In the genomic region with DNA sequence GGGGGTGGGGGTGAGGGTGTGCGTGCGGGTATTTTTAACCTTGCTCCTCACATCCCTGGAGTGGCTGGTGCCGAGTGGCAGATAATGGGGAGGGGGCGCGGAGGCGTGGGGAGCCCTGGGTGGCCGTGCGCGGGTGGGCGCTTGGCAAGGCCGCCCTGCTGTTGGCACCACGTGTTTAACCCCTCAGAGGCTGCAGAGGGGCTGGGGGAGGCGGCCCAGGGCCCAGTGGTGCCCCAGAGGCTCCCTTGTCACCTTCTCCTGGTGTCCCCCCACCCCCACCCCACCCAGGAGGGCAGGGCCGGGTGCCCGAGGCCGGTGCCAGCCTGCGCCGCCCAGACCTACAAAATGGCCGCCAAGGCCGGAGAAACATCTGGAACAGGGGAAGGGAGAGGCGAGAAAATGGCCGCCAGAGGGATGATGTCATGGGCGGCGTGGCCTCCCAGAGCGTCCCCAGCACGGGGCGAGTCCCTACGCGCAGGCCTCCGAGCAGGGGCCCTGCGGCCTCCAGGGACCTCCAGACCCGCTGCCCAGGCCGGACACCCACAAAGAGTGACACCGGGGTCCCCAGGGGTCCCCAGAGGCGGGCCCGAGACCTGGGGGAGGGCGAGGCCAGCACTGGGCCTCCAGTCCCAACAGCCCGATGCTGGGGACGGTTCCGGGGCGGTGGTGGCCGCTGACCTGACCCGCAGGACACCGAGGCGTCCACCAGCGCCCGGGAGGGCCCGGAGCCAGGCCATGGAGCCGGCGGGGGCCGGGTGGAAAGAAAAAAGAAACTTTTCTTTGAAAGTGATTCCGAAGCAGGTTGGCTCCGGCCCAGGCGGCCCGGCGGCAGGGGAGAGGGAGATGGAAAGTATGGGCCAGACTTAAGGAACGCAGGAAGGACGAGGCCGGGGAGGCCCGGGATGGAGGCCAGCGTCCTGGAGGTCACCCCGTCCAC, we compare ENCODE assay signal across 9 cellular contexts. TPM values are rescaled to one million over a fixed set of nuclear protein-coding genes. Genes with fewer than 3 reads are reported as not detected.
DNase-seq lines count a peak whose midpoint lies in the region; ATAC-seq, FAIRE-seq and TF ChIP-seq lines count a peak whose summit lies in the region.
"Had no signal": no experiment of that assay in that cellular context is flagged by ENCODE, and none has a peak within 500 bp of the region (broad histone marks: within the 10 kb centered on the region; RNA-seq: fewer than 3 reads in every experiment).

No MANE protein-coding gene starts in this region.

- H3K9me3 ChIP-seq in HepG2 (ENCODE audit: low read length), result no peaks in the 10 kb centered on the region
- peaks cover 0 to 3% (median 0%) of the 10 kb centered on the region in 5 donors for H3K9me3 ChIP-seq in subcutaneous abdominal adipose tissue (ENCODE audit: control insufficient read depth in 5 of 5, low read length in 5 of 5)
- no peaks in the 10 kb centered on the region for H3K9me3 ChIP-seq in effector memory CD4-positive, alpha-beta T cell (ENCODE audit: control insufficient read depth, low read length)

- no peaks in the 10 kb centered on the region for H3K9me3 Mint-ChIP-seq in HFFc6

- TF ChIP-seq POLR2A in HepG2 (IDR thresholded peaks at IDR 0.05; ENCODE audit: insufficient read depth in 1 of 2, low read depth in 2 of 2, low read length in 2 of 2), result no peak

- POLR2A ChIA-PET in HepG2 (lab: Yijun Ruan, JAX), result no interaction called here

- TF ChIP-seq CTCF in HFFc6 (IDR thresholded peaks at IDR 0.05) (no peak), dorsolateral prefrontal cortex (IDR thresholded peaks at IDR 0.05 in 54 of 56, conservative IDR thresholded peaks at IDR 0.05 in 2 of 56; ENCODE audit: low read depth in 1 of 56, partially characterized antibody in 56 of 56) (peak in 6 of 56 donors; percentile 1 to 20 (median 18)), HepG2 (CRISPR knock-in tag; IDR thresholded peaks at IDR 0.05) (no peak)

- WGBS in HepG2 (ENCODE audit: low lambda C conversion rate), result 96% methylated on average over 50 of the region's 62 CpGs

- ATAC-seq in HepG2, result no peak
- ATAC-seq in GM21529 (IDR thresholded peaks at IDR 0.05; ENCODE audit: unreplicated experiment), result no peak

- H3K79me2 ChIP-seq in HepG2 (ENCODE audit: insufficient read depth, low read length), result no peaks in the 10 kb centered on the region

- TF ChIP-seq RAD21 in HepG2 (CRISPR knock-in tag; IDR thresholded peaks at IDR 0.05), result no peak

- DNase-seq in HFFc6 (peak; percentile 88), dorsolateral prefrontal cortex (peak; percentile 50 to 86 (median 82)), HepG2 (ENCODE audit: low spot score) (no peak), cerebellar cortex (ENCODE audit: low spot score) (no peak), HuH-7.5 (ENCODE audit: low spot score) (no peak)
- DNase-seq in effector memory CD4-positive, alpha-beta T cell, result no peak
- DNase-seq: T-helper 2 cell had no signal

- H3K27ac ChIP-seq in dorsolateral prefrontal cortex, result peak overlapping the region; percentile 98 to 100 (median 100)
- no peak overlapping the region for H3K27ac ChIP-seq in HepG2 (ENCODE audit: extremely low read length, insufficient read depth, low read length)
- H3K27ac ChIP-seq in subcutaneous abdominal adipose tissue (ENCODE audit: low read depth, low read length), result peak overlapping the region; percentile 100
- H3K27ac ChIP-seq in effector memory CD4-positive, alpha-beta T cell (ENCODE audit: insufficient read depth, low read length, poor library complexity, severe bottlenecking), result no peak overlapping the region

- FAIRE-seq in HepG2 (lab: Jason Lieb, UNC), result no peak

- BruUV-seq in HepG2 (replicated peaks; lab: Mats Ljungman, UMichigan), result no TSS peak

- H3K4me1 ChIP-seq in HepG2 (ENCODE audit: insufficient read depth, low read length) (peaks cover 61% of the 10 kb centered on the region), subcutaneous abdominal adipose tissue (ENCODE audit: control insufficient read depth in 5 of 5, insufficient read depth in 5 of 5, low read length in 5 of 5) (peaks cover 4 to 60% (median 36%) of the 10 kb centered on the region in 5 donors)
- no peaks in the 10 kb centered on the region for H3K4me1 ChIP-seq in effector memory CD4-positive, alpha-beta T cell (ENCODE audit: control insufficient read depth, insufficient read depth, low read length, poor library complexity, severe bottlenecking)

- peak overlapping the region; percentile 80 for H3K4me3 Mint-ChIP-seq in HFFc6

- H3K27me3 ChIP-seq in dorsolateral prefrontal cortex (no peaks in the 10 kb centered on the region), HepG2 (ENCODE audit: control insufficient read depth in 1 of 2, insufficient read depth in 2 of 2, low read length in 2 of 2) (no peaks in the 10 kb centered on the region), subcutaneous abdominal adipose tissue (ENCODE audit: control insufficient read depth in 5 of 5, insufficient read depth in 4 of 5, low read length in 5 of 5) (no peaks in the 10 kb centered on the region)
- H3K27me3 ChIP-seq in effector memory CD4-positive, alpha-beta T cell (replicated peaks; ENCODE audit: control insufficient read depth, insufficient read depth, low read length, poor library complexity, severe bottlenecking), result no peaks in the 10 kb centered on the region

- H4K20me1 ChIP-seq in HepG2 (ENCODE audit: insufficient read depth, low read length), result no peaks in the 10 kb centered on the region

- peaks cover 19% of the 10 kb centered on the region for H3K36me3 Mint-ChIP-seq in HFFc6 (ENCODE audit: low read depth)

- H3K9ac ChIP-seq in HepG2 (ENCODE audit: insufficient read depth, low read depth, low read length), result no peak overlapping the region
- H3K9ac ChIP-seq in subcutaneous abdominal adipose tissue (ENCODE audit: low read length in 5 of 5), result peak overlapping the region; percentile 26 to 99 (median 94)

- H3K36me3 ChIP-seq in HepG2 (replicated peaks in 1 of 2; ENCODE audit: control insufficient read depth in 1 of 2, insufficient read depth in 2 of 2, low read length in 2 of 2), result no peaks in the 10 kb centered on the region
- peaks cover 0 to 10% (median 2%) of the 10 kb centered on the region in 5 donors for H3K36me3 ChIP-seq in subcutaneous abdominal adipose tissue (ENCODE audit: control insufficient read depth in 5 of 5, insufficient read depth in 5 of 5, low read length in 5 of 5)
- H3K36me3 ChIP-seq in effector memory CD4-positive, alpha-beta T cell (ENCODE audit: control insufficient read depth, insufficient read depth, low read length), result peaks cover 3% of the 10 kb centered on the region

- intact Hi-C loops in dorsolateral prefrontal cortex (cut with DNase I) (loop anchor here (1.0 to 5.0 kb wide), 3 partner anchors 44 to 57 kb away; no protein-coding TSS in a partner anchor), HepG2 (cut with micrococcal nuclease; ENCODE audit: unreplicated experiment) (no loop called here)

- CTCF ChIA-PET in HepG2 (lab: Yijun Ruan, JAX; ENCODE audit: low intra/inter-chr PET ratio, low total read pairs), result no interaction called here

- no peak for TF ChIP-seq EP300 in HepG2 (IDR thresholded peaks at IDR 0.05; ENCODE audit: low read depth in 2 of 2, low read length in 2 of 2)
- TF ChIP-seq EP300 in HepG2 (CRISPR knock-in tag; IDR thresholded peaks at IDR 0.05; ENCODE audit: borderline replicate concordance), result no peak

- H3K27ac Mint-ChIP-seq in HFFc6, result peak overlapping the region; percentile 99

- H3K4me3 ChIP-seq in dorsolateral prefrontal cortex (peak overlapping the region; percentile 27 to 77 (median 58)), HepG2 (replicated peaks in 1 of 3; ENCODE audit: insufficient read depth in 1 of 3, low read depth in 2 of 3, low read length in 3 of 3) (no peak overlapping the region), subcutaneous abdominal adipose tissue (ENCODE audit: low read depth in 1 of 5, low read length in 5 of 5) (peak overlapping the region in 4 of 5 donors; percentile 32 to 57 (median 40))
- no peak overlapping the region for H3K4me3 ChIP-seq in effector memory CD4-positive, alpha-beta T cell (ENCODE audit: insufficient read depth, low read depth, low read length, poor library complexity, severe bottlenecking)

- H3K4me2 ChIP-seq in HepG2 (ENCODE audit: low read depth, low read length), result no peak overlapping the region

- no peak overlapping the region for H2AFZ ChIP-seq in HepG2 (ENCODE audit: low read length)

- in situ Hi-C loops in HepG2 (cut with HindIII; ENCODE audit: extremely low pct_ligation_motif_present, low pct_unique_long_range_greater_than_20kb), result no loop called here

- peaks cover 6% of the 10 kb centered on the region for H3K27me3 Mint-ChIP-seq in HFFc6 (ENCODE audit: insufficient read depth)

- peaks cover 35% of the 10 kb centered on the region for H3K4me1 Mint-ChIP-seq in HFFc6 (ENCODE audit: low read depth)

TF ChIP-seq in HepG2, 621 proteins besides CTCF, POLR2A, EP300 and RAD21 (continues in another document):
- TF ChIP-seq MAFF (IDR thresholded peaks at IDR 0.05; ENCODE audit: low read depth, low read length) (no peak), ZNF143 (CRISPR knock-in tag; IDR thresholded peaks at IDR 0.05) (no peak), IRX3 (CRISPR knock-in tag; IDR thresholded peaks at IDR 0.05; ENCODE audit: borderline replicate concordance, low read depth) (no peak)

RNA-seq across cellular contexts. Expression of a gene that starts 38.2 kb away (rescaled TPM):
- total RNA-seq in HFFc6 (2021; fragmentation: NEBNext Ultra II Directional; extraction: Animal tissue kit (Norgen Biotek cat#: 25700)), result 100 to 1,000 TPM; 186 to 219 (median 211) TPM
- total RNA-seq in dorsolateral prefrontal cortex, result 100 to 1,000 TPM in 118 of 120 experiments, 10 to 100 TPM in 2; 98.0 to 269 (median 135) TPM
- 2.5 and 2.9 TPM in 2 replicates for total RNA-seq in HepG2 (2016; rRNA removed; fragmentation: Illumina TruSeq; extraction: Trizol)
- 2.9 and 3.0 TPM in 2 replicates for total RNA-seq in HepG2 (2016; cell fraction: cytosol; rRNA removed; fragmentation: Illumina TruSeq; extraction: Trizol; ENCODE audit: low read depth)
- total RNA-seq in HepG2 (2016; cell fraction: insoluble cytoplasmic fraction; rRNA removed; fragmentation: Illumina TruSeq; extraction: Trizol), result 3.0 and 3.2 TPM in 2 replicates
- 2.5 and 2.9 TPM in 2 replicates for total RNA-seq in HepG2 (2016; cell fraction: membrane; rRNA removed; fragmentation: Illumina TruSeq; extraction: Trizol)
- 3.8 and 5.6 TPM in 2 replicates for total RNA-seq in HepG2 (2016; cell fraction: nucleus; rRNA removed; fragmentation: Illumina TruSeq; extraction: Trizol)
- 1.3 and 1.6 TPM in 2 replicates for polyA plus RNA-seq in HepG2 (2011; rRNA removed)
- 0.71 and 0.79 TPM in 2 replicates for polyA plus RNA-seq in HepG2 (2011; cell fraction: cytosol; rRNA removed)
- 5.1 and 8.1 TPM in 2 replicates for polyA plus RNA-seq in HepG2 (2011; cell fraction: nucleus; rRNA removed)
- 5.9 and 8.4 TPM in 2 replicates for polyA plus RNA-seq in HepG2 (2012)
- polyA plus RNA-seq in HepG2 (2016; cell fraction: cytosol; fragmentation: Illumina TruSeq; extraction: Trizol; ENCODE audit: low read depth), result 1.1 and 1.4 TPM in 2 replicates
- polyA plus RNA-seq in HepG2 (2016; cell fraction: insoluble cytoplasmic fraction; fragmentation: Illumina TruSeq; extraction: Trizol; ENCODE audit: low read depth), result 8.2 and 9.6 TPM in 2 replicates
- 4.6 and 4.8 TPM in 2 replicates for polyA plus RNA-seq in HepG2 (2016; cell fraction: membrane; fragmentation: Illumina TruSeq; extraction: Trizol; ENCODE audit: low read depth)
- polyA plus RNA-seq in HepG2 (2016; cell fraction: nucleus; fragmentation: Illumina TruSeq; extraction: Trizol; ENCODE audit: insufficient read depth, low read depth), result 7.4 and 9.8 TPM in 2 replicates
- polyA minus RNA-seq in HepG2 (2011; rRNA and poly(A)+ RNA removed; ENCODE audit: low replicate concordance), result 5.3 and 16.7 TPM in 2 replicates
- polyA minus RNA-seq in HepG2 (2011; cell fraction: cytosol; rRNA and poly(A)+ RNA removed), result 5.2 and 5.4 TPM in 2 replicates
- polyA minus RNA-seq in HepG2 (2011; cell fraction: nucleus; rRNA and poly(A)+ RNA removed), result 5.1 and 5.3 TPM in 2 replicates

Comparison
In these comparisons a context has a peak if more than half of its experiments do, and no peak if none do; other contexts are left out.
1. DNase-seq: peak in HFFc6 (single experiment) and dorsolateral prefrontal cortex (10 of 10); none in HepG2 (single experiment), effector memory CD4-positive, alpha-beta T cell (0 of 3), cerebellar cortex (single experiment) and HuH-7.5 (single experiment).
2. H3K27ac ChIP-seq: peak in dorsolateral prefrontal cortex (59 of 59) and subcutaneous abdominal adipose tissue (single experiment); none in HepG2 (single experiment) and effector memory CD4-positive, alpha-beta T cell (single experiment).
3. H3K4me3 ChIP-seq: peak in dorsolateral prefrontal cortex (59 of 59) and subcutaneous abdominal adipose tissue (4 of 5); none in HepG2 (0 of 3) and effector memory CD4-positive, alpha-beta T cell (single experiment).
4. RNA of a gene that starts 38.2 kb away (total RNA-seq): 186 to 219 TPM in HFFc6 and 98.0 to 269 TPM in dorsolateral prefrontal cortex; 2.5 to 5.6 TPM in HepG2; every median in the first group is over 10 times any median in the second.